ENCODE assay signal across 8 cellular contexts in the genomic region with DNA sequence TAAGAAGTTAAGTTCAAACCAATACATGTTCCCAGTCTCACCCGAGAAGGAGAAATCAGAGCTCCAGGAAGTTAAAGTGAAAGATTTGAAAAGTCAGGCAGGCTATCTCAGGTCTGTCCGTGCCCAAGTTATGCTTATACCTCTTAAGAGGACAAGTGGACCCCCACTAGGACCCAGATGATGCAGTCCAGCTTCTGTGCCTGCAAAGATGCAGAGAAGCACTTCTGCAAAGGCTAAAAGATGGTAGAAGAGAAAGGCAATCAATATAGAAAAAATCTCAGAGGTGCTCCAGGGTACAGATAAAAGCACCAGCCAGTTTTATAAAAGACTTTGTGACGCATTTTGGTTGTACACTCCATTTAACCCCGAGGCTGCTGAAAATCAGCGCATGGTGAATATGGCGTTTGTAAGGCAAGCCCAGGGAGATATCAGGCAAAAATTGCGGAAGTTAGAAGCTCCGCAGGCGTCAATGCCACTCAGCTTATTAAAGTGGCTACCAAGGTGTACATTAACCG. TPM values are rescaled to one million over a fixed set of nuclear protein-coding genes. Genes with fewer than 3 reads are reported as not detected.
A peak's percentile ranks its signal among the peaks of the same experiment; 100 is the strongest.
DNase-seq lines count a peak whose midpoint lies in the region; FAIRE-seq and TF ChIP-seq lines count a peak whose summit lies in the region.

No MANE protein-coding gene starts in this region.

- no peaks in the 10 kb centered on the region for H3K36me3 ChIP-seq in BLaER1 treated with 17β-estradiol and CSF1 and Interleukin-3, amounts not matched to agents 10 nM and 100 nM
- H3K36me3 ChIP-seq in H7 (replicated peaks; ENCODE audit: control insufficient read depth, insufficient read depth, low read length) (no peaks in the 10 kb centered on the region), iPS DF 6.9 (ENCODE audit: control insufficient read depth, insufficient read depth, low read length) (no peaks in the 10 kb centered on the region), smooth muscle cell (ENCODE audit: low read depth) (no peaks in the 10 kb centered on the region)

- H3K4me1 Mint-ChIP-seq in activated T-helper 2 cell treated with anti-CD3 and anti-CD28 coated beads, Interferon-gamma antibody, Interleukin-2, Interleukin-4, amounts not matched to agents 10 μg/mL and 5 μg/mL and 100 μg/mL, durations not matched to agents 14 hours and 24 hours and 36 hours (ENCODE audit: low read depth): peaks cover 6% of the 10 kb centered on the region

- peak overlapping the region in 10 of 11 experiments; percentile 20 to 78 (median 62); a peak in 18 of 22 replicates for H3K9ac ChIP-seq in BLaER1 treated with 17β-estradiol and CSF1 and Interleukin-3, amounts not matched to agents 10 nM and 100 nM
- peak overlapping the region; percentile 63 for H3K9ac ChIP-seq in smooth muscle cell (ENCODE audit: low read depth)

- peak overlapping the region in 8 of 11 experiments; percentile 5 to 69 (median 42); a peak in 12 of 22 replicates for H3K27ac ChIP-seq in BLaER1 treated with 17β-estradiol and CSF1 and Interleukin-3, amounts not matched to agents 10 nM and 100 nM
- H3K27ac ChIP-seq in iPS DF 6.9 (ENCODE audit: low read length) (peak overlapping the region; percentile 16), smooth muscle cell (ENCODE audit: low read depth) (peak overlapping the region; percentile 46)

- no CpG with 5 or more reads among the region's 10 CpGs for WGBS in iPS DF 6.9 (ENCODE audit: insufficient coverage, insufficient read length)
- 32% methylated on average over 10 of the region's 10 CpGs for WGBS in smooth muscle cell (ENCODE audit: low lambda C conversion rate)

- no peaks in the 10 kb centered on the region for H3K27me3 Mint-ChIP-seq in activated T-helper 2 cell treated with anti-CD3 and anti-CD28 coated beads, Interferon-gamma antibody, Interleukin-2, Interleukin-4, amounts not matched to agents 10 μg/mL and 5 μg/mL and 100 μg/mL, durations not matched to agents 14 hours and 24 hours and 36 hours (ENCODE audit: low read depth)

- peaks cover 19 to 34% (median 26%) of the 10 kb centered on the region in 10 experiments for H3K4me1 ChIP-seq in BLaER1 treated with 17β-estradiol and CSF1 and Interleukin-3, amounts not matched to agents 10 nM and 100 nM
- H3K4me1 ChIP-seq in iPS DF 6.9 (ENCODE audit: control insufficient read depth, insufficient read depth, low read length) (peaks cover 7% of the 10 kb centered on the region; the same call in 1 of the 2 replicates), smooth muscle cell (ENCODE audit: low read depth) (peaks cover 39% of the 10 kb centered on the region)

- H3F3A ChIP-seq in smooth muscle cell (ENCODE audit: low read depth): peaks cover 4% of the 10 kb centered on the region

- H3K9me3 ChIP-seq in BLaER1 treated with 17β-estradiol and CSF1 and Interleukin-3, amounts not matched to agents 10 nM and 100 nM (replicated peaks in 1 of 11): peaks cover 0 to 15% (median 9%) of the 10 kb centered on the region in 11 experiments; a peak in 12 of 22 replicates
- H3K9me3 ChIP-seq in iPS DF 6.9 (ENCODE audit: control insufficient read depth, insufficient read depth, low read length): no peaks in the 10 kb centered on the region
- H3K9me3 ChIP-seq in smooth muscle cell (replicated peaks; ENCODE audit: low read depth): no peaks in the 10 kb centered on the region

- peak overlapping the region; percentile 38 to 67 (median 54) for H3K4me3 ChIP-seq in BLaER1 treated with 17β-estradiol and CSF1 and Interleukin-3, amounts not matched to agents 10 nM and 100 nM
- H3K4me3 ChIP-seq in H7 (ENCODE audit: insufficient read depth, low read depth, low read length) (peak overlapping the region; percentile 24), WI38 (ENCODE audit: low read depth, low read length) (peak overlapping the region; percentile 55), iPS DF 6.9 (ENCODE audit: low read length) (no peak overlapping the region; the same call in 1 of the 2 replicates), smooth muscle cell (peak overlapping the region; percentile 68)

- no peak overlapping the region for H3K27ac Mint-ChIP-seq in activated T-helper 2 cell treated with anti-CD3 and anti-CD28 coated beads, Interferon-gamma antibody, Interleukin-2, Interleukin-4, amounts not matched to agents 10 μg/mL and 5 μg/mL and 100 μg/mL, durations not matched to agents 14 hours and 24 hours and 36 hours

- no peaks in the 10 kb centered on the region for H3K79me2 ChIP-seq in smooth muscle cell (ENCODE audit: low read depth)

- H4K20me1 ChIP-seq in BLaER1 treated with 17β-estradiol and CSF1 and Interleukin-3, amounts not matched to agents 10 nM and 100 nM: no peaks in the 10 kb centered on the region
- no peaks in the 10 kb centered on the region for H4K20me1 ChIP-seq in smooth muscle cell (ENCODE audit: low read depth)

- no peaks in the 10 kb centered on the region for H3K27me3 ChIP-seq in BLaER1 treated with 17β-estradiol and CSF1 and Interleukin-3, amounts not matched to agents 10 nM and 100 nM
- no peaks in the 10 kb centered on the region for H3K27me3 ChIP-seq in H7 (ENCODE audit: control insufficient read depth, insufficient read depth, low read length)
- no peaks in the 10 kb centered on the region for H3K27me3 ChIP-seq in iPS DF 6.9 (ENCODE audit: control insufficient read depth, insufficient read depth, low read length)
- H3K27me3 ChIP-seq in smooth muscle cell (ENCODE audit: low read depth): no peaks in the 10 kb centered on the region

- DNase-seq in H7 (no peak), iPS DF 6.9 (ENCODE audit: low read depth, low spot score) (no peak), smooth muscle cell (lab: John Stamatoyannopoulos, UW; ENCODE audit: unreplicated experiment) (no peak), urothelium cell line (ENCODE audit: low spot score) (no peak)
- no peak for DNase-seq in activated CD8-positive, alpha-beta memory T cell treated with anti-CD3 and anti-CD28 coated beads for 24 hours
- no peak for DNase-seq in activated T-helper 2 cell treated with anti-CD3 and anti-CD28 coated beads, Interferon-gamma antibody, Interleukin-2, Interleukin-4, amounts not matched to agents 10 μg/mL and 5 μg/mL and 100 μg/mL, durations not matched to agents 14 hours and 24 hours and 36 hours (ENCODE audit: low spot score)

- no peaks in the 10 kb centered on the region for H3K9me3 Mint-ChIP-seq in activated T-helper 2 cell treated with anti-CD3 and anti-CD28 coated beads, Interferon-gamma antibody, Interleukin-2, Interleukin-4, amounts not matched to agents 10 μg/mL and 5 μg/mL and 100 μg/mL, durations not matched to agents 14 hours and 24 hours and 36 hours

- intact Hi-C loops in activated T-helper 2 cell treated with anti-CD3 and anti-CD28 coated beads, Interferon-gamma antibody, Interleukin-2, Interleukin-4, amounts not matched to agents 10 μg/mL and 5 μg/mL and 100 μg/mL, durations not matched to agents 14 hours and 24 hours and 36 hours (cut with micrococcal nuclease): loop anchor here (5.0 kb wide), 1 partner anchor 167 kb away; no protein-coding TSS in a partner anchor

- peak overlapping the region; percentile 79 to 90 (median 83) for H3K4me2 ChIP-seq in BLaER1 treated with 17β-estradiol and CSF1 and Interleukin-3, amounts not matched to agents 10 nM and 100 nM
- peak overlapping the region; percentile 89 for H3K4me2 ChIP-seq in smooth muscle cell

- no peak for FAIRE-seq in urothelium cell line (lab: Jason Lieb, UNC)

- TF ChIP-seq CTCF in WI38 (IDR thresholded peaks at IDR 0.05; ENCODE audit: low read depth, low read length) (no peak), smooth muscle cell (IDR thresholded peaks at IDR 0.05; ENCODE audit: borderline replicate concordance, insufficient read depth, poor library complexity, severe bottlenecking) (no peak)

- peak overlapping the region; percentile 99 for H2AFZ ChIP-seq in smooth muscle cell (ENCODE audit: low read depth)

- H3K36me3 Mint-ChIP-seq in activated T-helper 2 cell treated with anti-CD3 and anti-CD28 coated beads, Interferon-gamma antibody, Interleukin-2, Interleukin-4, amounts not matched to agents 10 μg/mL and 5 μg/mL and 100 μg/mL, durations not matched to agents 14 hours and 24 hours and 36 hours (ENCODE audit: low read depth): peaks cover 4% of the 10 kb centered on the region

- no peak overlapping the region for H3K4me3 Mint-ChIP-seq in activated T-helper 2 cell treated with anti-CD3 and anti-CD28 coated beads, Interferon-gamma antibody, Interleukin-2, Interleukin-4, amounts not matched to agents 10 μg/mL and 5 μg/mL and 100 μg/mL, durations not matched to agents 14 hours and 24 hours and 36 hours (ENCODE audit: low read depth)

RNA-seq across cellular contexts. Expression of gene SLC9C1, which starts 9.9 kb away (rescaled TPM):
- total RNA-seq in H7 (2014; rRNA removed; shearing (Covaris generic)): 0.38 and 0.41 TPM in 2 replicates
- 0.09 TPM in 1 of 2 replicates, not detected in the other for total RNA-seq in smooth muscle cell
- 0.08 TPM in 1 of 2 replicates, not detected in the other for polyA plus RNA-seq in smooth muscle cell
- total RNA-seq in activated T-helper 2 cell treated with anti-CD3 and anti-CD28 coated beads, Interferon-gamma antibody, Interleukin-2, Interleukin-4, amounts not matched to agents 10 μg/mL and 5 μg/mL and 100 μg/mL, durations not matched to agents 14 hours and 24 hours and 36 hours: 0.37 TPM in 1 of 2 replicates, not detected in the other

RNA-seq across cellular contexts. Expression of gene CD200, which starts 29.1 kb away (rescaled TPM):
- total RNA-seq in H7 (2014; rRNA removed; shearing (Covaris generic)): 40.9 and 49.4 TPM in 2 replicates
- total RNA-seq in smooth muscle cell: 7.8 and 10.0 TPM in 2 replicates
- 9.3 and 12.4 TPM in 2 replicates for polyA plus RNA-seq in smooth muscle cell
- 60.3 and 63.3 TPM in 2 replicates for total RNA-seq in activated T-helper 2 cell treated with anti-CD3 and anti-CD28 coated beads, Interferon-gamma antibody, Interleukin-2, Interleukin-4, amounts not matched to agents 10 μg/mL and 5 μg/mL and 100 μg/mL, durations not matched to agents 14 hours and 24 hours and 36 hours
